Comparison of ENCODE assay signal across 1 cellular context in the genomic region with DNA sequence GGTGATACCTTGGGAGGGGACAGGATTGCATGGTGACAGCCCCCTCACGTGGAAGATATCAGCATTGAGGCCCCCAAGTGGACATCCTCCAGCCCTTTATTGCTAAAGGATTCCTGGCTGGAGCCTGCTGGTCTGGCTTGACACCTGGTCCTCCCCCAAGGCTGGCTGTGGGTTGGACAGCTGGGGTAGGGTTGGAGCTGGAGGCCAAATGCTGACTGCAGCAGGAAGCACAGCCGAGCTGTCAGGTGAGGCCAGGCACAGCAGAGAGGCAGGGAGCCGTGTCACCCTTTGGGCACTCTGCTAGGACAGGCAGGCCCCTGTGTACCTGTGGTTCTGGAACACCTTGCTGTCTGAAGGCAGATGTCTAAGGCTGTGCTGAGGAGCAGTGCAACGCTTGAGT.
TF ChIP-seq lines count a peak whose summit lies in the region.

No MANE protein-coding gene starts in this region.

TF ChIP-seq in GM12878, 131 proteins besides CTCF, POLR2A, EP300 and RAD21:
- TF ChIP-seq TCF7 (IDR thresholded peaks at IDR 0.05; ENCODE audit: borderline replicate concordance) (no peak), MTA3 (IDR thresholded peaks at IDR 0.05; ENCODE audit: borderline replicate concordance, low read length) (no peak)
- TF ChIP-seq, protein P1, sequence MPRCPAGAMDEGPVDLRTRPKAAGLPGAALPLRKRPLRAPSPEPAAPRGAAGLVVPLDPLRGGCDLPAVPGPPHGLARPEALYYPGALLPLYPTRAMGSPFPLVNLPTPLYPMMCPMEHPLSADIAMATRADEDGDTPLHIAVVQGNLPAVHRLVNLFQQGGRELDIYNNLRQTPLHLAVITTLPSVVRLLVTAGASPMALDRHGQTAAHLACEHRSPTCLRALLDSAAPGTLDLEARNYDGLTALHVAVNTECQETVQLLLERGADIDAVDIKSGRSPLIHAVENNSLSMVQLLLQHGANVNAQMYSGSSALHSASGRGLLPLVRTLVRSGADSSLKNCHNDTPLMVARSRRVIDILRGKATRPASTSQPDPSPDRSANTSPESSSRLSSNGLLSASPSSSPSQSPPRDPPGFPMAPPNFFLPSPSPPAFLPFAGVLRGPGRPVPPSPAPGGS (IDR thresholded peaks at IDR 0.05; ENCODE audit: borderline replicate concordance, insufficient read depth, low read depth, low read length, poor library complexity, severe bottlenecking): no peak
TF ChIP-seq in GM12878: peak in this region for 0.
